ENCODE assay signal across 21 cellular contexts in the genomic region with DNA sequence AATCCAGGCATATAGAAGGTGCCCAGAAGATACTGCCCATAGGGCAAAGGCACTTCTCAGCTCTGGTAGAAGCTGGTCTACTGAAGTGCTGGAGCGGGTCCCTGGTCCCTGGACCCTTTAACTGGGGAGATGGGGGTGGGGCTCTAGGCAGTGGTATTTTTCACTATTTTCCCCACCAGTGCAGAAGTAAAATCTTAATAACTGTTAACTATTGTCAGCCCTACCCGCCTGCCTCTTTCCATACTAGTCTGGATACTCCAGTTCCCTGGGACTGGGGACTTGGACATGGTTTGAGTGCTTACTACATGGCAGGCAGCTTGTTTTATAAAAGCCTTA. TPM values are rescaled to one million over a fixed set of nuclear protein-coding genes. Genes with fewer than 3 reads are reported as not detected.
A peak's percentile ranks its signal among the peaks of the same experiment; 100 is the strongest.
DNase-seq lines count a peak whose midpoint lies in the region; ATAC-seq and TF ChIP-seq lines count a peak whose summit lies in the region.
"Had no signal": no experiment of that assay in that cellular context is flagged by ENCODE, and none has a peak within 500 bp of the region (broad histone marks: within the 10 kb centered on the region; RNA-seq: fewer than 3 reads in every experiment).

No MANE protein-coding gene starts in this region.

- WGBS in mesodermal cell (ENCODE audit: insufficient coverage in 2 of 2), 2 experiments, result 83% methylated on average over 1 of the region's 2 CpGs; no CpG with 5 or more reads in 1 of the 2 experiments

- H3K9me3 ChIP-seq in cardiac muscle cell (ENCODE audit: low read depth) (no peaks in the 10 kb centered on the region), mesodermal cell (ENCODE audit: control insufficient read depth, low read length) (no peaks in the 10 kb centered on the region), colonic mucosa (no peaks in the 10 kb centered on the region)
- H3K9me3 ChIP-seq: esophagus squamous epithelium, testis had no signal

- H3K27me3 ChIP-seq in cardiac muscle cell (no peaks in the 10 kb centered on the region), brain microvascular endothelial cell (replicated peaks) (no peaks in the 10 kb centered on the region), colonic mucosa (no peaks in the 10 kb centered on the region)
- H3K27me3 ChIP-seq: testis had no signal

- H3K9ac ChIP-seq in colonic mucosa (ENCODE audit: low read depth in 2 of 2, low read length in 2 of 2), result no peak overlapping the region

- in situ Hi-C loops in brain microvascular endothelial cell (cut with HindIII; ENCODE audit: low pct_ligation_motif_present, low sequenced_read_pairs), result no loop called here

- ATAC-seq in Right ventricle myocardium superior (ENCODE audit: poor library complexity) (no peak), HG03457 (IDR thresholded peaks at IDR 0.05; ENCODE audit: unreplicated experiment) (no peak)
- ATAC-seq: activated CD4-positive, CD25-positive, alpha-beta regulatory T cell treated with anti-CD3 and anti-CD28 coated beads, Interleukin-2, amount 50 U/mL, for 24 hours; natural killer cell; stimulated activated effector memory CD8-positive, alpha-beta T cell treated with anti-CD3 and anti-CD28 coated beads, Interleukin-12 subunit alpha, Interleukin-12 subunit beta, amount 100 ng/mL, for 72 hours had no signal

- H3K27ac ChIP-seq in cardiac muscle cell (peak overlapping the region; percentile 98), brain microvascular endothelial cell (peak overlapping the region; percentile 60), mesodermal cell (ENCODE audit: low read depth, low read length, severe bottlenecking) (peak overlapping the region; percentile 94), colonic mucosa (no peak overlapping the region)
- H3K27ac ChIP-seq: esophagus squamous epithelium, testis had no signal

- intact Hi-C loops in Right ventricle myocardium superior (cut with DNase I), result no loop called here
- intact Hi-C loops in colonic mucosa (cut with DNase I), result no loop called here

- DNase-seq in cardiac muscle cell (ENCODE audit: low read depth in 1 of 2, low spot score in 1 of 2) (no peak), Right ventricle myocardium superior (no peak), brain microvascular endothelial cell (no peak), NCI-H2227 treated with DMSO at 0.1 percent for 48 hours (lab: John Stamatoyannopoulos, UW) (no peak), colonic mucosa (no peak)
- no peak for DNase-seq in activated T-cell treated with anti-CD3 and anti-CD28 coated beads, Interleukin-2, amount 50 U/mL, for 48 hours
- DNase-seq: C1 segment of cervical spinal cord, esophagus squamous epithelium, natural killer cell, NCI-H1694 treated with DMSO at 0.1 percent for 48 hours, NCI-H446, T-helper 9 cell had no signal

- peaks cover 53% of the 10 kb centered on the region for H3K4me1 ChIP-seq in cardiac muscle cell (ENCODE audit: low read depth)
- H3K4me1 ChIP-seq in mesodermal cell (ENCODE audit: control insufficient read depth, insufficient read depth, low read length, poor library complexity, severe bottlenecking), result peaks cover 81% of the 10 kb centered on the region
- no peaks in the 10 kb centered on the region for H3K4me1 ChIP-seq in colonic mucosa
- H3K4me1 ChIP-seq: testis had no signal

- H3K4me3 ChIP-seq in cardiac muscle cell, result peak overlapping the region; percentile 8
- H3K4me3 ChIP-seq in brain microvascular endothelial cell (ENCODE audit: low read depth, low read length), result no peak overlapping the region
- no peak overlapping the region for H3K4me3 ChIP-seq in mesodermal cell (ENCODE audit: extremely low read depth, insufficient read depth, low read length, poor library complexity, severe bottlenecking)
- no peak overlapping the region for H3K4me3 ChIP-seq in colonic mucosa
- H3K4me3 ChIP-seq: esophagus squamous epithelium, testis had no signal

- H3K36me3 ChIP-seq in cardiac muscle cell (peaks cover under 1% of the 10 kb centered on the region), brain microvascular endothelial cell (replicated peaks) (peaks cover 3% of the 10 kb centered on the region), mesodermal cell (ENCODE audit: control insufficient read depth, insufficient read depth, low read length) (peaks cover 78% of the 10 kb centered on the region), colonic mucosa (no peaks in the 10 kb centered on the region)
- H3K36me3 ChIP-seq: esophagus squamous epithelium had no signal

- TF ChIP-seq CTCF in cardiac muscle cell (IDR thresholded peaks at IDR 0.05; ENCODE audit: low read depth, low read length) (no peak), brain microvascular endothelial cell (IDR thresholded peaks at IDR 0.05; ENCODE audit: low read depth, low read length, missing control alignments) (no peak), colonic mucosa (IDR thresholded peaks at IDR 0.05) (no peak)

RNA-seq across cellular contexts. Expression of gene IGF2BP1, which starts 24.6 kb away (rescaled TPM):
- total RNA-seq in cardiac muscle cell (55.1 and 74.0 TPM in 2 replicates), Right ventricle myocardium superior (not detected), colonic mucosa (under 1 TPM in 1 of 2 donors, not detected in 1; 0.96 TPM)
- polyA plus RNA-seq in cardiac muscle cell, result 18.7 and 41.7 TPM in 2 replicates
- polyA plus RNA-seq in mesodermal cell (2013, experiment 1 of 2), result 132 TPM
- polyA plus RNA-seq in mesodermal cell (2013, experiment 2 of 2), result 126 TPM
- total RNA-seq: cardiac septum, esophagus squamous epithelium, natural killer cell had no signal

RNA-seq across cellular contexts. Expression of gene GIP, which starts 53.3 kb away (rescaled TPM):
- total RNA-seq in cardiac muscle cell (not detected in 2 replicates), Right ventricle myocardium superior (not detected), colonic mucosa (not detected)
- 0.66 TPM in 1 of 2 replicates, not detected in the other for polyA plus RNA-seq in cardiac muscle cell
- polyA plus RNA-seq in mesodermal cell (2013, experiment 1 of 2), result 0.77 TPM
- polyA plus RNA-seq in mesodermal cell (2013, experiment 2 of 2), result 1.3 TPM
- total RNA-seq: activated T-helper 2 cell treated with anti-CD3 and anti-CD28 coated beads, Interferon-gamma antibody, Interleukin-2, Interleukin-4, amounts not matched to agents 10 μg/mL and 5 μg/mL and 100 μg/mL, durations not matched to agents 14 hours and 24 hours and 36 hours; cardiac septum; esophagus squamous epithelium; lung microvascular endothelial cell; MCF 10A; natural killer cell had no signal

Comparison
In these comparisons a context has a peak if more than half of its experiments do, and no peak if none do; other contexts are left out.
1. RNA of gene IGF2BP1, which starts 24.6 kb away (total RNA-seq): 55.1 to 74.0 TPM in cardiac muscle cell; 0.96 TPM in colonic mucosa and not detected in Right ventricle myocardium superior (single experiment); every median in the first group is over 10 times any median in the second.